ENCODE assay signal across 1 cellular context in the genomic region with DNA sequence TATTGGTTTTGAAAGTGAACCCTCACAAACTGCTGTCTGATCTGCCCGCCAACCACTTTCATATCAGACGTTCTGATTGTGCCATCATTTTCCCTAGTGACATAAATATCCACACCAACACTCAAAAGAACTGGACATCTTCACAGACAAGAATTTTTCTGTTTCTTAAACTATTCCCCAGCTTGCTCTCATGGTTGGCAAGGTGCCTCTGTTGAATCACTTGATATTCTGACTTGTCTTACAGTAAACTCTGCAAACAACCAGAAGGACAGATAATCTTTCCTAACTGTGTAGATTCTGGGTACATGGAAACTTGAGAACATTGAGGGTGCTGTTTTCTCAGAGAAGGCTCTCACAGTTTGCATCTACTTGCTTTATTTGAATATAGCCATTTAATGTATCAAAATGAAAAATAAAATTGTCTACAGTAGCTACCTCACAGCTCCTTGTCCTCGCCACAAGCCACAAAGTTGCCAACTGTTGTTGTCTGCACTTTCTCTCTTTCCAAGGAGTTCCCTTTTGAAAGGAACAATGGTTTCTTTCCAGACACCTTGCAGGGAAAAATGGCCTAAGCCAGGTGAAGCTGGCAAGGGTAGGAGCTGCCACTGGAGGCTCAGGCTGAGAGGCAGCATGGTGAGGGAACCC.
TF ChIP-seq lines count a peak whose summit lies in the region.

No MANE protein-coding gene starts in this region.

TF ChIP-seq in HEK293, 187 proteins besides CTCF, POLR2A, EP300 and RAD21 (continued from another document):
- TF ChIP-seq, protein P1, sequence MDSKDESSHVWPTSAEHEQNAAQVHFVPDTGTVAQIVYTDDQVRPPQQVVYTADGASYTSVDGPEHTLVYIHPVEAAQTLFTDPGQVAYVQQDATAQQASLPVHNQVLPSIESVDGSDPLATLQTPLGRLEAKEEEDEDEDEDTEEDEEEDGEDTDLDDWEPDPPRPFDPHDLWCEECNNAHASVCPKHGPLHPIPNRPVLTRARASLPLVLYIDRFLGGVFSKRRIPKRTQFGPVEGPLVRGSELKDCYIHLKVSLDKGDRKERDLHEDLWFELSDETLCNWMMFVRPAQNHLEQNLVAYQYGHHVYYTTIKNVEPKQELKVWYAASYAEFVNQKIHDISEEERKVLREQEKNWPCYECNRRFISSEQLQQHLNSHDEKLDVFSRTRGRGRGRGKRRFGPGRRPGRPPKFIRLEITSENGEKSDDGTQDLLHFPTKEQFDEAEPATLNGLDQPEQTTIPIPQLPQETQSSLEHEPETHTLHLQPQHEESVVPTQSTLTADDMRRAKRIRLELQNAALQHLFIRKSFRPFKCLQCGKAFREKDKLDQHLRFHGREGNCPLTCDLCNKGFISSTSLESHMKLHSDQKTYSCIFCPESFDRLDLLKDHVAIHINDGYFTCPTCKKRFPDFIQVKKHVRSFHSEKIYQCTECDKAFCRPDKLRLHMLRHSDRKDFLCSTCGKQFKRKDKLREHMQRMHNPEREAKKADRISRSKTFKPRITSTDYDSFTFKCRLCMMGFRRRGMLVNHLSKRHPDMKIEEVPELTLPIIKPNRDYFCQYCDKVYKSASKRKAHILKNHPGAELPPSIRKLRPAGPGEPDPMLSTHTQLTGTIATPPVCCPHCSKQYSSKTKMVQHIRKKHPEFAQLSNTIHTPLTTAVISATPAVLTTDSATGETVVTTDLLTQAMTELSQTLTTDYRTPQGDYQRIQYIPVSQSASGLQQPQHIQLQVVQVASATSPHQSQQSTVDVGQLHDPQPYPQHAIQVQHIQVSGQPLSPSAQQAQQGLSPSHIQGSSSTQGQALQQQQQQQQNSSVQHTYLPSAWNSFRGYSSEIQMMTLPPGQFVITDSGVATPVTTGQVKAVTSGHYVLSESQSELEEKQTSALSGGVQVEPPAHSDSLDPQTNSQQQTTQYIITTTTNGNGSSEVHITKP (tag by site-specific recombination; IDR thresholded peaks at IDR 0.05): peak; percentile 92
